In genomic region chr12:63882844-63883243, GRCh38 we compare ENCODE assay signal across 13 cellular contexts. TPM values are rescaled to one million over a fixed set of nuclear protein-coding genes. Genes with fewer than 3 reads are reported as not detected.
DNase-seq lines count a peak whose midpoint lies in the region; ATAC-seq lines count a peak whose summit lies in the region.
"Had no signal": no experiment of that assay in that cellular context is flagged by ENCODE, and none has a peak within 500 bp of the region (broad histone marks: within the 10 kb centered on the region; RNA-seq: fewer than 3 reads in every experiment).

No MANE protein-coding gene starts in this region.

- H2BK5ac ChIP-seq in mesendoderm (ENCODE audit: low read length) = no peak overlapping the region

- H3K23ac ChIP-seq in mesendoderm (ENCODE audit: low read length) = no peak overlapping the region

- in situ Hi-C loops in SK-MEL-5 (cut with HindIII; ENCODE audit: low pct_unique_long_range_greater_than_20kb, low sequenced_read_pairs) = no loop called here

- no peak overlapping the region for H3K9ac ChIP-seq in mesendoderm (ENCODE audit: low read length)

- H3K36me3 ChIP-seq in mesendoderm (ENCODE audit: control insufficient read depth, insufficient read depth, low read length) = no peaks in the 10 kb centered on the region

- H4K8ac ChIP-seq in mesendoderm (ENCODE audit: low read depth, low read length) = no peak overlapping the region

- no peak overlapping the region for H3K4me2 ChIP-seq in mesendoderm (ENCODE audit: low read length)

- H3K27ac ChIP-seq in mesendoderm (ENCODE audit: low read depth, low read length) = no peak overlapping the region
- H3K27ac ChIP-seq: epithelial cell of prostate, SJSA1 had no signal

- H2BK15ac ChIP-seq in mesendoderm (replicated peaks; ENCODE audit: low read depth) = no peak overlapping the region

- H3K4me3 ChIP-seq in mesendoderm (ENCODE audit: low read length) = no peak overlapping the region
- H3K4me3 ChIP-seq: SJSA1 had no signal

- DNase-seq in DMS 273 (lab: John Stamatoyannopoulos, UW; ENCODE audit: unreplicated experiment) (peak; percentile 91), NCI-H146 treated with DMSO at 0.1 percent for 48 hours (lab: John Stamatoyannopoulos, UW; ENCODE audit: unreplicated experiment) (peak; percentile 42), SK-MEL-5 (ENCODE audit: low read depth, low spot score) (peak; percentile 98), mesendoderm (peak; percentile 43), amniotic stem cell (lab: John Stamatoyannopoulos, UW) (no peak)
- no peak for DNase-seq in activated CD4-positive, alpha-beta T cell treated with anti-CD3 and anti-CD28 coated beads for 1 hour
- DNase-seq: activated CD4-positive, alpha-beta memory T cell treated with anti-CD3 and anti-CD28 coated beads for 36 hours; activated naive CD8-positive, alpha-beta T cell treated with anti-CD3 and anti-CD28 coated beads, Interleukin-2, amount 50 U/mL, for 24 hours; Karpas-422 had no signal

- no peaks in the 10 kb centered on the region for H3K79me1 ChIP-seq in mesendoderm (ENCODE audit: low read length)

- H3K79me2 ChIP-seq in mesendoderm (ENCODE audit: control insufficient read depth, insufficient read depth, low read length) = no peaks in the 10 kb centered on the region

- no peaks in the 10 kb centered on the region for H3K27me3 ChIP-seq in mesendoderm (ENCODE audit: insufficient read depth, low read length, poor library complexity)
- H3K27me3 ChIP-seq: SJSA1 had no signal

- no peak overlapping the region for H2AK5ac ChIP-seq in mesendoderm (ENCODE audit: low read length)

- H3K4ac ChIP-seq in mesendoderm (ENCODE audit: low read depth, low read length) = no peak overlapping the region

- H4K5ac ChIP-seq in mesendoderm (ENCODE audit: low read length) = no peak overlapping the region

- no peaks in the 10 kb centered on the region for H3K4me1 ChIP-seq in mesendoderm (ENCODE audit: control insufficient read depth, low read depth, low read length)
- H3K4me1 ChIP-seq: SJSA1 had no signal

- H3K18ac ChIP-seq in mesendoderm (ENCODE audit: low read length) = no peak overlapping the region

- H3K56ac ChIP-seq in mesendoderm (ENCODE audit: low read length) = no peak overlapping the region

- no peak for ATAC-seq in HG03095 (IDR thresholded peaks at IDR 0.05; ENCODE audit: unreplicated experiment)
- no peak for ATAC-seq in GM18520 (IDR thresholded peaks at IDR 0.05; ENCODE audit: unreplicated experiment)
- ATAC-seq: activated naive CD8-positive, alpha-beta T cell treated with anti-CD3 and anti-CD28 coated beads, Interleukin-2, amount 50 U/mL, for 24 hours had no signal

- WGBS in mesendoderm (ENCODE audit: extremely low coverage, insufficient coverage, low lambda C conversion rate) = no CpG with 5 or more reads among the region's 2 CpGs

- H2BK120ac ChIP-seq in mesendoderm (ENCODE audit: low read depth, low read length) = no peak overlapping the region

RNA-seq across cellular contexts. Expression of gene SRGAP1, which starts 38.3 kb away (rescaled TPM):
- total RNA-seq in SK-MEL-5 (2014; rRNA removed; shearing (Covaris generic)) = 20.7 and 25.7 TPM in 2 replicates
- 9.8 and 12.4 TPM in 2 replicates for polyA plus RNA-seq in SK-MEL-5 (2015; cell fraction: cytosol; rRNA removed)
- polyA plus RNA-seq in SK-MEL-5 (2015; cell fraction: nucleus; rRNA removed) = 8.0 and 10.4 TPM in 2 replicates
- 4.4 TPM for polyA plus RNA-seq in mesendoderm (2013, experiment 1 of 2)
- polyA plus RNA-seq in mesendoderm (2013, experiment 2 of 2) = 3.6 TPM

Comparison
In these comparisons a context has a peak if more than half of its experiments do, and no peak if none do; other contexts are left out.
1. DNase-seq: peak in DMS 273 (single experiment), NCI-H146 treated with DMSO at 0.1 percent for 48 hours (single experiment), SK-MEL-5 (single experiment) and mesendoderm (single experiment); none in amniotic stem cell (single experiment) and activated CD4-positive, alpha-beta T cell treated with anti-CD3 and anti-CD28 coated beads for 1 hour (single experiment).